1 cellular context compared by ENCODE assay signal in the genomic region with DNA sequence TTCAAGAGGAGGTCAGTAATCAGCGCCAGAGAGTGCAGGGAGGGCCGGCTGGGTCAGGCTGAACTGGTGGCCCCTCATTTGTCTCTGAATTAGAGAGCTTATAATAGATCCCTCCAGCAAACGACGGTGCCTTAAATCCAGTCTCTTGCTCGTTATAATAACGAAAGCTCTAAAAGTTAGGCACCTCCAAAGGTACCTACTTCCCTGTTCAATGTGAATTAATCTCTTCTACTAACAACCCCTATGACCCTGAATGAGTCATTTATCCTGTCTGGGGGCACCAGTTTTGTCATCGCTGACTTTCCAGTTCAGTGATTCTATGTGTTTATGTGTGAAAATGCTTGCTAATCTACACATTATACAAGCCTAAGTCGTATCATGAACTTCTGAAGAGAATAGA.
TF ChIP-seq lines count a peak whose summit lies in the region.

No MANE protein-coding gene starts in this region.

TF ChIP-seq in H1, 55 proteins besides CTCF, POLR2A, EP300 and RAD21 (continued from another document):
- no peak for TF ChIP-seq GABPA (IDR thresholded peaks at IDR 0.05; ENCODE audit: borderline replicate concordance, insufficient read depth, low read length)
- TF ChIP-seq BCL11A (IDR thresholded peaks at IDR 0.05; ENCODE audit: low read depth in 2 of 2, low read length in 2 of 2): no peak
- TF ChIP-seq FOSL1 (IDR thresholded peaks at IDR 0.05; ENCODE audit: insufficient read depth, low read depth, low read length): no peak
- TF ChIP-seq SUZ12 (IDR thresholded peaks at IDR 0.05; ENCODE audit: low read length): no peak
- TF ChIP-seq SIRT6 (IDR thresholded peaks at IDR 0.05; ENCODE audit: low read length): no peak
- TF ChIP-seq BRCA1 (IDR thresholded peaks at IDR 0.05; ENCODE audit: low read depth, low read length): no peak
- TF ChIP-seq TAF1 (IDR thresholded peaks at IDR 0.05; ENCODE audit: low read depth, low read length): no peak
- TF ChIP-seq CHD1 (IDR thresholded peaks at IDR 0.05; ENCODE audit: low read depth, low read length): no peak
- no peak for TF ChIP-seq ATF3 (IDR thresholded peaks at IDR 0.05; ENCODE audit: insufficient read depth, low read depth, low read length)
- TF ChIP-seq PHF8 (conservative IDR thresholded peaks at IDR 0.05; ENCODE audit: low read depth, low read length): no peak
- no peak for TF ChIP-seq EGR1 (IDR thresholded peaks at IDR 0.05; ENCODE audit: borderline replicate concordance, low read depth, low read length)
